Comparison of ENCODE assay signal across 8 cellular contexts in the genomic region with DNA sequence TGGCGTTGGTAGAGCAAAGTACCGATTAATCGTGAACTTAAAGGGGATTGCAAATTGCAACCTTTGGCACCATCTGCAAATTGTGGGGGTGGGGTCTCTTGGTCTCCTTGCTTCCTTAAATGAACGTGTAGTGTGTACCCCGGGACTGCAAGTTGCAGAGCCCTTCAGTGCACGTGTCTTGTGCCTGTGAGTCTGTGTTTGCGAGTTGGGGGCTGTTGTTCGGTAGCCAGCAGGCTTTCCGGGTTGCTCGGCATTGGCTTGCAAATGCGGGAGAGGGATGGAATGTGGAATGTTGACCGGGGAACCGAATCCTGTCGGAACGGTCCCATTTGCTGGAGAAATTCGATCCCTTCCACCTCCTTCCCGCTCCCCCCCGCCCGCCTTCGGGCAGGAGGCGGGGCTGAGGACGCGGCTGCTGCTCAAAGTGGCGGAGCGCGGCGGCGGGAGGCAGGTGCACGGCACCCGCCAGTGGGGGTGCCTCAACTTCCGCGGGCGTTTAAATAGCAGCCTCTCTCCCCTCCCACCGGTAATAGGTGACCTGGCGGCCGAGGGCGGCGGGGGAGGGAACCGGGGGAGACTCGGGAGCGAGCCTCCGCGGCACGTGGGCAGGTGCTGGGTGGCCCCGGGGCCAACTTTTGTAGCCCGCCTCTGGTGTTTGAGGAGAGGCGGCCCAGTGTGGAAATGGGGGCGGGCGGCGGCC. TPM values are rescaled to one million over a fixed set of nuclear protein-coding genes. Genes with fewer than 3 reads are reported as not detected.
DNase-seq lines count a peak whose midpoint lies in the region; ATAC-seq and TF ChIP-seq lines count a peak whose summit lies in the region.

No MANE protein-coding gene starts in this region.

- H3K4me3 ChIP-seq in BJ (ENCODE audit: low read depth, low read length), result peak overlapping the region; percentile 73

- POLR2A ChIA-PET in BJ (lab: Charles Lee), result no interaction called here

- no peaks in the 10 kb centered on the region for H3K36me3 ChIP-seq in BJ (ENCODE audit: control insufficient read depth, insufficient read depth, low read length)

- ATAC-seq in GM19324 (IDR thresholded peaks at IDR 0.05; ENCODE audit: low FRiP score, unreplicated experiment) (peak; percentile 56), HG03457 (IDR thresholded peaks at IDR 0.05; ENCODE audit: unreplicated experiment) (peak; percentile 41), left lobe of liver (peak; percentile 70)

- DNase-seq in BJ (ENCODE audit: low read depth), result peak; percentile 33
- DNase-seq in NCI-H524 treated with DMSO at 0.1 percent for 48 hours (lab: John Stamatoyannopoulos, UW), result peak; percentile 50
- DNase-seq in activated CD4-positive, alpha-beta T cell treated with anti-CD3 and anti-CD28 coated beads, Interleukin-2, amount 50 U/mL, for 1 hour, result peak; percentile 79
- DNase-seq in dedifferentiated amniotic fluid mesenchymal stem cell (ENCODE audit: extremely low spot score), result peak; percentile 70
- DNase-seq in left lobe of liver (ENCODE audit: low spot score), result peak; percentile 93
- peak; percentile 83 for DNase-seq in stimulated activated CD4-positive, alpha-beta T cell treated with anti-CD3 and anti-CD28 coated beads, Interleukin-2, amount 100 ng/mL, for 4 hours (ENCODE audit: low read depth)

- no peak; the same call in 1 of the 2 replicates for TF ChIP-seq CTCF in BJ (IDR thresholded peaks at IDR 0.05; ENCODE audit: insufficient read depth, low read depth, low read length)

- no peaks in the 10 kb centered on the region for H3K27me3 ChIP-seq in BJ (ENCODE audit: control insufficient read depth, insufficient read depth, low read length)

- CTCF ChIA-PET in BJ (lab: Yijun Ruan, JAX), result interaction anchor here (0.7 to 2.9 kb wide), 4 partner anchors 12 to 282 kb away, joined by 3 to 8 read pairs (median 3); no protein-coding TSS in a partner anchor

RNA-seq across cellular contexts. Expression of gene JADE1, which starts 1.5 kb away (rescaled TPM):
- 15.4 and 17.4 TPM in 2 replicates for polyA plus RNA-seq in BJ (2011; rRNA removed)
- polyA minus RNA-seq in BJ (2011; rRNA and poly(A)+ RNA removed), result 21.8 and 27.1 TPM in 2 replicates
- 12.8 TPM for total RNA-seq in left lobe of liver

Comparison
In these comparisons a context has a peak if more than half of its experiments do, and no peak if none do; other contexts are left out.
1. Peak in every context shown above with its lines: DNase-seq, ATAC-seq and H3K4me3 ChIP-seq.
2. DNase-seq: peak in every context shown above with its lines; median percentile 93 in left lobe of liver; 83 in stimulated activated CD4-positive, alpha-beta T cell treated with anti-CD3 and anti-CD28 coated beads, Interleukin-2, amount 100 ng/mL, for 4 hours; 79 in activated CD4-positive, alpha-beta T cell treated with anti-CD3 and anti-CD28 coated beads, Interleukin-2, amount 50 U/mL, for 1 hour; 70 in dedifferentiated amniotic fluid mesenchymal stem cell; 50 in NCI-H524 treated with DMSO at 0.1 percent for 48 hours; 33 in BJ.